Comparison of ENCODE assay signal across 10 cellular contexts in genomic region chr10:17144757-17145156, GRCh38. TPM values are rescaled to one million over a fixed set of nuclear protein-coding genes. Genes with fewer than 3 reads are reported as not detected.
DNase-seq lines count a peak whose midpoint lies in the region; ATAC-seq and TF ChIP-seq lines count a peak whose summit lies in the region.
"Had no signal": no experiment of that assay in that cellular context is flagged by ENCODE, and none has a peak within 500 bp of the region (broad histone marks: within the 10 kb centered on the region; RNA-seq: fewer than 3 reads in every experiment).

No MANE protein-coding gene starts in this region.

- intact Hi-C loops in left ventricle myocardium superior (cut with micrococcal nuclease): no loop called here

- H3K36me3 Mint-ChIP-seq in activated T-cell treated with anti-CD3 and anti-CD28 coated beads, Interleukin-2, amount 50 U/mL, for 4 hours (ENCODE audit: insufficient read depth): peaks cover 9% of the 10 kb centered on the region
- no peaks in the 10 kb centered on the region for H3K36me3 Mint-ChIP-seq in endothelial cell (ENCODE audit: low read depth, unreplicated experiment)

- H3K4me1 Mint-ChIP-seq in activated T-cell treated with anti-CD3 and anti-CD28 coated beads, Interleukin-2, amount 50 U/mL, for 4 hours (ENCODE audit: low read depth): peaks cover 25% of the 10 kb centered on the region
- peaks cover 4% of the 10 kb centered on the region for H3K4me1 Mint-ChIP-seq in endothelial cell (ENCODE audit: unreplicated experiment)

- DNase-seq in GM06990 (ENCODE audit: extremely low read depth, insufficient read length) (peak; percentile 18), renal cortical epithelial cell (ENCODE audit: low read depth) (peak; percentile 18), left ventricle myocardium superior (no peak), SIG-M5 treated with dmso at 0.1 percent for 504 hours (lab: John Stamatoyannopoulos, UW; ENCODE audit: unreplicated experiment) (no peak), endothelial cell (ENCODE audit: low spot score) (no peak)
- peak; percentile 26 for DNase-seq in activated T-cell treated with anti-CD3 and anti-CD28 coated beads, Interleukin-2, amount 50 U/mL, for 4 hours
- DNase-seq: anterior cingulate cortex, foreskin melanocyte had no signal

- peak; percentile 69 for ATAC-seq in HG02885 (IDR thresholded peaks at IDR 0.05; ENCODE audit: poor library complexity, unreplicated experiment)
- peak; percentile 92 to 95 for ATAC-seq in activated T-cell treated with anti-CD3 and anti-CD28 coated beads, Interleukin-2, amount 50 U/mL, for 4 hours
- ATAC-seq in HG02973 (IDR thresholded peaks at IDR 0.05; ENCODE audit: unreplicated experiment): no peak
- ATAC-seq in left ventricle myocardium superior: no peak

- no peak for TF ChIP-seq CTCF in GM06990 (IDR thresholded peaks at IDR 0.05; ENCODE audit: insufficient read depth, low read length, poor library complexity, severe bottlenecking)
- no peak for TF ChIP-seq CTCF in endothelial cell (IDR thresholded peaks at IDR 0.05; ENCODE audit: unreplicated experiment)

- H3K4me3 ChIP-seq in GM06990 (replicated peaks; ENCODE audit: low read depth, low read length): no peak overlapping the region

- no peak overlapping the region for H3K27ac Mint-ChIP-seq in endothelial cell (ENCODE audit: unreplicated experiment)

- no peaks in the 10 kb centered on the region for H3K27me3 Mint-ChIP-seq in activated T-cell treated with anti-CD3 and anti-CD28 coated beads, Interleukin-2, amount 50 U/mL, for 4 hours (ENCODE audit: low read depth)
- H3K27me3 Mint-ChIP-seq in endothelial cell (ENCODE audit: unreplicated experiment): no peaks in the 10 kb centered on the region

- H3K36me3 ChIP-seq in GM06990 (ENCODE audit: control insufficient read depth, insufficient read depth, low read length): no peaks in the 10 kb centered on the region

- no peak overlapping the region for H3K4me3 Mint-ChIP-seq in activated T-cell treated with anti-CD3 and anti-CD28 coated beads, Interleukin-2, amount 50 U/mL, for 4 hours
- H3K4me3 Mint-ChIP-seq in endothelial cell (ENCODE audit: unreplicated experiment): no peak overlapping the region

- H3K9me3 Mint-ChIP-seq in activated T-cell treated with anti-CD3 and anti-CD28 coated beads, Interleukin-2, amount 50 U/mL, for 4 hours: no peaks in the 10 kb centered on the region
- no peaks in the 10 kb centered on the region for H3K9me3 Mint-ChIP-seq in endothelial cell (ENCODE audit: unreplicated experiment)

- no peaks in the 10 kb centered on the region for H3K27me3 ChIP-seq in GM06990 (replicated peaks; ENCODE audit: control insufficient read depth, insufficient read depth, low read length)

RNA-seq across cellular contexts. Expression of gene CUBN, which starts 15.1 kb away (rescaled TPM):
- under 1 TPM; 0.14 to 0.26 (median 0.25) TPM for total RNA-seq in activated T-cell treated with anti-CD3 and anti-CD28 coated beads, Interleukin-2, amount 50 U/mL, for 4 hours
- total RNA-seq in renal cortical epithelial cell: 0.35 and 4.0 TPM in 2 replicates
- total RNA-seq in left ventricle myocardium superior: 0.77 TPM
- total RNA-seq in endothelial cell (ENCODE audit: unreplicated experiment): 8.8 TPM

RNA-seq across cellular contexts. Expression of gene TRDMT1, which starts 56.7 kb away (rescaled TPM):
- total RNA-seq in activated T-cell treated with anti-CD3 and anti-CD28 coated beads, Interleukin-2, amount 50 U/mL, for 4 hours: 10 to 100 TPM in 2 of 3 donors, 1 to 10 TPM in 1; 9.1 to 12.1 (median 10.9) TPM
- 5.2 and 6.1 TPM in 2 replicates for total RNA-seq in renal cortical epithelial cell
- total RNA-seq in left ventricle myocardium superior: 3.8 TPM
- 17.7 TPM for total RNA-seq in endothelial cell (ENCODE audit: unreplicated experiment)

Comparison
In these comparisons a context has a peak if more than half of its experiments do, and no peak if none do; other contexts are left out.
1. DNase-seq: peak in GM06990 (single experiment), activated T-cell treated with anti-CD3 and anti-CD28 coated beads, Interleukin-2, amount 50 U/mL, for 4 hours (single experiment) and renal cortical epithelial cell (single experiment); none in left ventricle myocardium superior (single experiment), SIG-M5 treated with dmso at 0.1 percent for 504 hours (single experiment) and endothelial cell (single experiment).
2. ATAC-seq: peak in HG02885 (single experiment) and activated T-cell treated with anti-CD3 and anti-CD28 coated beads, Interleukin-2, amount 50 U/mL, for 4 hours (2 of 2); none in HG02973 (single experiment) and left ventricle myocardium superior (single experiment).